ENCODE assay signal across 31 cellular contexts in genomic region chr1:183739640-183740385, GRCh38.
A peak's percentile ranks its signal among the peaks of the same experiment; 100 is the strongest.
DNase-seq lines count a peak whose midpoint lies in the region; ATAC-seq and TF ChIP-seq lines count a peak whose summit lies in the region.
"Had no signal": no experiment of that assay in that cellular context is flagged by ENCODE, and none has a peak within 500 bp of the region (broad histone marks: within the 10 kb centered on the region; RNA-seq: fewer than 3 reads in every experiment).

No MANE protein-coding gene starts in this region.

- H4K5ac ChIP-seq in IMR-90 (ENCODE audit: low read depth, low read length): no peak overlapping the region

- peak overlapping the region; percentile 55 for H3K4me2 ChIP-seq in IMR-90 (ENCODE audit: low read depth, low read length)
- H3K4me2 ChIP-seq: A549, PC-9 had no signal

- no CpG with 5 or more reads among the region's 7 CpGs for WGBS in IMR-90 (ENCODE audit: extremely low coverage in 2 of 2, insufficient read length in 1 of 2), 2 experiments

- H3K14ac ChIP-seq in IMR-90 (replicated peaks; ENCODE audit: low read depth, low read length): peak overlapping the region; percentile 46; the same call in 1 of the 2 replicates

- POLR2A ChIA-PET in IMR-90 (lab: Charles Lee; ENCODE audit: unreplicated experiment): no interaction called here

- no peak overlapping the region; the same call in 2 of the 3 replicates for H2BK15ac ChIP-seq in IMR-90 (ENCODE audit: low read depth, low read length)

- H3K4ac ChIP-seq in IMR-90 (ENCODE audit: low read depth, low read length): no peak overlapping the region

- DNase-seq in AG10803 (ENCODE audit: low read depth) (peak; percentile 18), IMR-90 (peak; percentile 36), fibroblast of mammary gland (ENCODE audit: low read depth) (peak; percentile 62), myocyte (ENCODE audit: low read depth) (peak; percentile 27), UCSD-AML1 (lab: John Stamatoyannopoulos, UW; ENCODE audit: unreplicated experiment) (no peak), NCI-H2107 (lab: John Stamatoyannopoulos, UW) (no peak), HuH-7.5 (ENCODE audit: low spot score) (no peak)
- DNase-seq: activated CD4-positive, alpha-beta T cell treated with anti-CD3 and anti-CD28 coated beads, Interleukin-2, amount 10 ng/mL, durations not matched to agents 24 days and 14 days; activated gamma-delta T cell treated with Interleukin-2 at 50 U/mL for 16 hours; activated T-cell treated with anti-CD3 and anti-CD28 coated beads, Interleukin-2, amount 50 U/mL, for 4 hours; DMS153; GDM1; glutamatergic neuron; Kasumi-1; mesendoderm; NCI-H146; NCI-H524 treated with DMSO at 0.1 percent for 48 hours; PC-9; psoas muscle; SHP77 treated with DMSO at 0.1 percent for 48 hours; small intestine; stimulated activated CD4-positive, alpha-beta T cell treated with anti-CD3 and anti-CD28 coated beads, Interleukin-1b, Interleukin-23, amount 100 ng/mL, for 48 hours; stimulated activated CD8-positive, alpha-beta memory T cell treated with anti-CD3 and anti-CD28 coated beads, Interleukin-4, amount 100 ng/mL, for 48 hours; stimulated activated naive CD8-positive, alpha-beta T cell treated with anti-CD3 and anti-CD28 coated beads, Interleukin-15, amount 100 ng/mL, for 72 hours; T-helper 9 cell; WERI-Rb-1 had no signal

- BruUV-seq in IMR-90 (replicated peaks; lab: Mats Ljungman, UMichigan): no TSS peak

- no peaks in the 10 kb centered on the region for H4K20me1 ChIP-seq in IMR-90 (ENCODE audit: insufficient read depth, low read length)

- H2AK9ac ChIP-seq in IMR-90 (replicated peaks; ENCODE audit: low read depth, low read length, poor library complexity): no peak overlapping the region

- no peak overlapping the region for H3K23ac ChIP-seq in IMR-90 (ENCODE audit: low read depth, low read length)

- no peaks in the 10 kb centered on the region for H3K36me3 ChIP-seq in IMR-90 (ENCODE audit: control insufficient read depth, insufficient read depth, low read length)
- H3K36me3 ChIP-seq: neutrophil, vagina, WERI-Rb-1 had no signal

- no peak for TF ChIP-seq POLR2A in IMR-90 (IDR thresholded peaks at IDR 0.05; ENCODE audit: low read depth, low read length)

- H2BK5ac ChIP-seq in IMR-90 (ENCODE audit: low read depth, low read length, poor library complexity, severe bottlenecking): no peak overlapping the region

- no peak overlapping the region for H3K9ac ChIP-seq in IMR-90 (ENCODE audit: low read depth, low read length)

- peaks cover 8% of the 10 kb centered on the region for H3K4me1 ChIP-seq in IMR-90 (ENCODE audit: control insufficient read depth, insufficient read depth, low read length)
- H3K4me1 ChIP-seq: psoas muscle had no signal

- H3K4me3 ChIP-seq in AG10803 (ENCODE audit: low read length) (no peak overlapping the region), IMR-90 (ENCODE audit: insufficient read depth, low read depth, low read length) (no peak overlapping the region), fibroblast of mammary gland (ENCODE audit: control insufficient read depth, low read depth, low read length) (no peak overlapping the region)
- H3K4me3 ChIP-seq: A549, PC-9, psoas muscle, vagina had no signal

- H3K56ac ChIP-seq in IMR-90 (ENCODE audit: extremely low read depth, insufficient read depth, low read length): no peak overlapping the region

- dilution Hi-C loops in IMR-90 (cut with HindIII; ENCODE audit: low sequenced_read_pairs, unreplicated experiment): no loop called here

- H2AK5ac ChIP-seq in IMR-90 (ENCODE audit: low read depth, low read length): 0 out of 2 replicates have a peak overlapping the region, but pooled peaks have one; percentile 9

- no peak overlapping the region for H4K91ac ChIP-seq in IMR-90 (ENCODE audit: insufficient read depth, low read depth, low read length)

- in situ Hi-C loops in IMR-90 (cut with MboI; ENCODE audit: low sequenced_read_pairs): no loop called here

- H4K8ac ChIP-seq in IMR-90 (ENCODE audit: low read depth in 2 of 2, low read length in 2 of 2): no peak overlapping the region; a peak in 1 of 4 replicates

- TF ChIP-seq RAD21 in IMR-90 (IDR thresholded peaks at IDR 0.05; ENCODE audit: low read length): no peak

- no peak overlapping the region for H3K27ac ChIP-seq in IMR-90 (ENCODE audit: insufficient read depth, low read length)
- H3K27ac ChIP-seq: A549, HL-60, neutrophil, PC-9, psoas muscle, vagina, WERI-Rb-1 had no signal

- H3K9me1 ChIP-seq in IMR-90 (ENCODE audit: insufficient read depth, low read length): peaks cover 7% of the 10 kb centered on the region

- H2AFZ ChIP-seq in IMR-90 (replicated peaks; ENCODE audit: low read length, poor library complexity): no peak overlapping the region
- H2AFZ ChIP-seq: PC-9 had no signal

- H3K79me1 ChIP-seq in IMR-90 (ENCODE audit: low read depth in 1 of 2, low read length in 2 of 2): peaks cover 0 to 4% of the 10 kb centered on the region in 2 experiments; a peak in 2 of 4 replicates

- intact Hi-C loops in IMR-90 (cut with micrococcal nuclease): no loop called here

- H3K18ac ChIP-seq in IMR-90 (ENCODE audit: low read depth, low read length): peak overlapping the region; percentile 42; the same call in 1 of the 2 replicates

- no peaks in the 10 kb centered on the region for H3K27me3 ChIP-seq in IMR-90 (ENCODE audit: control insufficient read depth, insufficient read depth, low read length)
- H3K27me3 ChIP-seq: neutrophil, vagina had no signal

- no peak overlapping the region for H2BK120ac ChIP-seq in IMR-90 (ENCODE audit: low read depth, low read length)

- ATAC-seq in IMR-90 (ENCODE audit: low read depth): peak; percentile 24
- ATAC-seq in HG02642 (IDR thresholded peaks at IDR 0.05; ENCODE audit: poor library complexity, unreplicated experiment): no peak
- ATAC-seq: A549; activated T-cell treated with anti-CD3 and anti-CD28 coated beads, Interleukin-2, amount 50 U/mL, for 4 hours; psoas muscle; stimulated activated naive CD8-positive, alpha-beta T cell treated with anti-CD3 and anti-CD28 coated beads, Interleukin-15, amount 100 ng/mL, for 72 hours had no signal

- TF ChIP-seq CTCF in AG10803 (conservative IDR thresholded peaks at IDR 0.05; ENCODE audit: low read length): no peak
- TF ChIP-seq CTCF in IMR-90 (conservative IDR thresholded peaks at IDR 0.05; ENCODE audit: low read depth, low read length): no peak
- TF ChIP-seq CTCF in fibroblast of mammary gland (conservative IDR thresholded peaks at IDR 0.05; ENCODE audit: control insufficient read depth, insufficient read depth, low read depth, low read length): no peak

- H3K9me3 ChIP-seq in IMR-90 (ENCODE audit: control insufficient read depth, insufficient read depth, low read length): peaks cover 3% of the 10 kb centered on the region; the same call in 1 of the 2 replicates
- H3K9me3 ChIP-seq: A549, neutrophil, vagina had no signal

- H2BK20ac ChIP-seq in IMR-90 (ENCODE audit: low read depth, low read length): no peak overlapping the region

- CTCF ChIA-PET in IMR-90 (lab: Yijun Ruan, JAX): no interaction called here

TF ChIP-seq in IMR-90, 13 proteins besides CTCF, POLR2A, EP300 and RAD21:
- TF ChIP-seq USF2 (IDR thresholded peaks at IDR 0.05; ENCODE audit: low read depth, low read length): no peak
- no peak for TF ChIP-seq ELK1 (IDR thresholded peaks at IDR 0.05; ENCODE audit: borderline replicate concordance, low read depth, low read length)
- TF ChIP-seq MAFK (IDR thresholded peaks at IDR 0.05; ENCODE audit: low read depth, low read length): no peak
- no peak for TF ChIP-seq CEBPB (IDR thresholded peaks at IDR 0.05; ENCODE audit: low read depth, low read length)

Comparison
In these comparisons a context has a peak if more than half of its experiments do, and no peak if none do; other contexts are left out.
1. DNase-seq: peak in AG10803 (single experiment), IMR-90 (single experiment), fibroblast of mammary gland (single experiment) and myocyte (single experiment); none in UCSD-AML1 (single experiment), NCI-H2107 (single experiment) and HuH-7.5 (single experiment).